ENCODE assay signal across 19 cellular contexts in genomic region chr10:14327535-14327934, GRCh38. TPM values are rescaled to one million over a fixed set of nuclear protein-coding genes. Genes with fewer than 3 reads are reported as not detected.
DNase-seq lines count a peak whose midpoint lies in the region; ATAC-seq and TF ChIP-seq lines count a peak whose summit lies in the region.
"Had no signal": no experiment of that assay in that cellular context is flagged by ENCODE, and none has a peak within 500 bp of the region (broad histone marks: within the 10 kb centered on the region; RNA-seq: fewer than 3 reads in every experiment).

No MANE protein-coding gene starts in this region.

- ATAC-seq in stimulated activated naive CD8-positive, alpha-beta T cell treated with anti-CD3 and anti-CD28 coated beads, Interleukin-15, amount 100 ng/mL, for 72 hours, result peak; percentile 35
- no peak for ATAC-seq in stimulated activated naive CD8-positive, alpha-beta T cell treated with anti-CD3 and anti-CD28 coated beads, Interleukin-15, Interleukin-2, amounts not matched to agents 100 U/mL and 50 U/mL, for 24 hours
- no peak for ATAC-seq in HG02623 (IDR thresholded peaks at IDR 0.05; ENCODE audit: unreplicated experiment)
- ATAC-seq in body of pancreas, result no peak
- ATAC-seq in GM21529 (IDR thresholded peaks at IDR 0.05; ENCODE audit: unreplicated experiment), result no peak
- ATAC-seq: gastroesophageal sphincter, K562, left lung, right lobe of liver had no signal

- H3K4me3 ChIP-seq in body of pancreas, result no peak overlapping the region
- H3K4me3 ChIP-seq: colonic mucosa, gastroesophageal sphincter, HAP-1, K562, left lung, right lobe of liver had no signal

- no peaks in the 10 kb centered on the region for H3K36me3 ChIP-seq in body of pancreas (replicated peaks in 1 of 2; ENCODE audit: insufficient read depth in 1 of 2, low read depth in 2 of 2)
- H3K36me3 ChIP-seq: colonic mucosa, gastroesophageal sphincter, HAP-1, left lung, right lobe of liver had no signal

- H3K27ac Mint-ChIP-seq in stimulated activated naive CD8-positive, alpha-beta T cell treated with anti-CD3 and anti-CD28 coated beads, Interleukin-15, amount 100 ng/mL, for 72 hours, result no peak overlapping the region
- H3K27ac Mint-ChIP-seq: T-helper 2 cell treated with Interferon-gamma antibody and Interleukin-4, amounts not matched to agents 5 μg/mL and 100 μg/mL, for 36 hours had no signal

- no peak for TF ChIP-seq CTCF in body of pancreas (IDR thresholded peaks at IDR 0.05)

- no peaks in the 10 kb centered on the region for H3K9me3 ChIP-seq in body of pancreas
- H3K9me3 ChIP-seq: colonic mucosa, gastroesophageal sphincter, HAP-1, left lung, right lobe of liver had no signal

- WGBS in body of pancreas, 2 donors, result 67 to 75% methylated on average over 5 of the region's 5 CpGs

- H3K27me3 Mint-ChIP-seq in stimulated activated naive CD8-positive, alpha-beta T cell treated with anti-CD3 and anti-CD28 coated beads, Interleukin-15, amount 100 ng/mL, for 72 hours, result peaks cover 56% of the 10 kb centered on the region

- no peak for TF ChIP-seq POLR2A in body of pancreas (IDR thresholded peaks at IDR 0.05)

- DNase-seq in stimulated activated naive CD8-positive, alpha-beta T cell treated with anti-CD3 and anti-CD28 coated beads, Interleukin-15, amount 100 ng/mL, for 72 hours, result no peak
- no peak for DNase-seq in stimulated activated naive CD8-positive, alpha-beta T cell treated with anti-CD3 and anti-CD28 coated beads, Interleukin-15, Interleukin-2, amounts not matched to agents 100 U/mL and 50 U/mL, for 24 hours
- DNase-seq in NCI-H510A (lab: John Stamatoyannopoulos, UW) (peak; percentile 17), fibroblast of peridontal ligament (ENCODE audit: extremely low read depth) (peak; percentile 45), body of pancreas (no peak)
- no peak for DNase-seq in activated CD8-positive, alpha-beta memory T cell treated with anti-CD3 and anti-CD28 coated beads, Interleukin-2, amount 50 U/mL, for 48 hours
- DNase-seq: activated CD4-positive, CD25-positive, alpha-beta regulatory T cell treated with anti-CD3 and anti-CD28 coated beads, Interleukin-2, amount 50 U/mL, for 72 hours; activated naive CD4-positive, alpha-beta T cell; CD8-positive, alpha-beta memory T cell; colonic mucosa; left lung; NCI-H1048; right lobe of liver had no signal

- no peaks in the 10 kb centered on the region for H3K9me3 Mint-ChIP-seq in stimulated activated naive CD8-positive, alpha-beta T cell treated with anti-CD3 and anti-CD28 coated beads, Interleukin-15, amount 100 ng/mL, for 72 hours
- H3K9me3 Mint-ChIP-seq: T-helper 2 cell treated with Interferon-gamma antibody and Interleukin-4, amounts not matched to agents 5 μg/mL and 100 μg/mL, for 36 hours had no signal

- no peaks in the 10 kb centered on the region for H3K4me1 ChIP-seq in body of pancreas
- H3K4me1 ChIP-seq: colonic mucosa, HAP-1, left lung, right lobe of liver had no signal

- H3K4me1 Mint-ChIP-seq in stimulated activated naive CD8-positive, alpha-beta T cell treated with anti-CD3 and anti-CD28 coated beads, Interleukin-15, amount 100 ng/mL, for 72 hours, result no peaks in the 10 kb centered on the region

- H3K27me3 ChIP-seq in body of pancreas, result no peaks in the 10 kb centered on the region
- H3K27me3 ChIP-seq: colonic mucosa, right lobe of liver had no signal

- no peak overlapping the region for H3K4me3 Mint-ChIP-seq in stimulated activated naive CD8-positive, alpha-beta T cell treated with anti-CD3 and anti-CD28 coated beads, Interleukin-15, amount 100 ng/mL, for 72 hours
- H3K4me3 Mint-ChIP-seq: CD8-positive, alpha-beta memory T cell; T-helper 2 cell treated with Interferon-gamma antibody and Interleukin-4, amounts not matched to agents 5 μg/mL and 100 μg/mL, for 36 hours had no signal

- no peak overlapping the region for H3K27ac ChIP-seq in body of pancreas
- H3K27ac ChIP-seq: colonic mucosa, gastroesophageal sphincter, left lung, right lobe of liver had no signal

- intact Hi-C loops in body of pancreas (cut with DNase I), result no loop called here

RNA-seq across cellular contexts. Expression of gene FRMD4A, which starts 3.2 kb away (rescaled TPM):
- 10 to 100 TPM; 18.9 to 46.1 TPM for total RNA-seq in body of pancreas

Comparison
In these comparisons a context has a peak if more than half of its experiments do, and no peak if none do; other contexts are left out.
1. DNase-seq: peak in NCI-H510A (single experiment) and fibroblast of peridontal ligament (single experiment); none in stimulated activated naive CD8-positive, alpha-beta T cell treated with anti-CD3 and anti-CD28 coated beads, Interleukin-15, amount 100 ng/mL, for 72 hours (0 of 2), stimulated activated naive CD8-positive, alpha-beta T cell treated with anti-CD3 and anti-CD28 coated beads, Interleukin-15, Interleukin-2, amounts not matched to agents 100 U/mL and 50 U/mL, for 24 hours (single experiment), activated CD8-positive, alpha-beta memory T cell treated with anti-CD3 and anti-CD28 coated beads, Interleukin-2, amount 50 U/mL, for 48 hours (single experiment) and body of pancreas (0 of 4).